In the genomic region with DNA sequence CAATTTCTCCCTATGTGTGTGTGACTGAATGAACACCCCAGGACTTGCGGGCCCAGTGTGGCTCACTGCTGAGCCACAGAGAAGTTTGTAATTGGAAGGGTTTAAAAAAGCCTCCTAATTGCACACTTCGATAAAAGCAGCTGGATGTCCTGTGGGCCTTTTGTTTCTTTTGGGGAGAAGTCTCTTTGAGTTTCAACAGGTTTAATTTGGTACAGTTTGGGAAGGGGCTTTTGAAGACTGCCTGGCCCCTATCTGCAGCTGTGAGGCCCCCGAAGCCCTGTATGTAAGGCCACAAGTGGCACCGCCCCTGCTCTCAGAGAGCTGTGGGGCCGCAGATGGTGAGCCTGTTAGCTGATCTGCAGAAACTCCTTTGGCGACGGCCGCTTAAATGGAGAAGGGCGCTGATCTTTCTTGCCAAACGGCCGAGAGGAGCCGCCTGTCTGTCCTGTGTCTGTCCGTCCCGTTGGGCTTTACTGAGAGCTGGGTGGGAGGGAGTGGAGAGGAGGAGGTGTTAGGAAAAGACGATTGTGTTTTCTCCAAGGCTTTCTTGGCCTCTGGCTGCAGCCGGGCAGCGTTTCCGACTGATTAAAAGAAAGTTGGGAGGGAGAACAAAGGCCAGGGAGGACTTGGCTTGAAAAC, we compare ENCODE assay signal across 9 cellular contexts. TPM values are rescaled to one million over a fixed set of nuclear protein-coding genes. Genes with fewer than 3 reads are reported as not detected.
DNase-seq lines count a peak whose midpoint lies in the region; ATAC-seq and TF ChIP-seq lines count a peak whose summit lies in the region.
"Had no signal": no experiment of that assay in that cellular context is flagged by ENCODE, and none has a peak within 500 bp of the region (broad histone marks: within the 10 kb centered on the region; RNA-seq: fewer than 3 reads in every experiment).

No MANE protein-coding gene starts in this region.

- H2AFZ ChIP-seq in smooth muscle cell (ENCODE audit: low read depth), result peak overlapping the region; percentile 90

- H4K20me1 ChIP-seq in smooth muscle cell (ENCODE audit: low read depth), result no peaks in the 10 kb centered on the region

- H3F3A ChIP-seq in smooth muscle cell (ENCODE audit: low read depth), result peaks cover 36% of the 10 kb centered on the region

- H3K27me3 ChIP-seq in HUES48 (ENCODE audit: control insufficient read depth, insufficient read depth, low read length), result no peaks in the 10 kb centered on the region
- no peaks in the 10 kb centered on the region for H3K27me3 ChIP-seq in iPS-15b (ENCODE audit: control insufficient read depth, insufficient read depth, low read length)
- no peaks in the 10 kb centered on the region for H3K27me3 ChIP-seq in smooth muscle cell (ENCODE audit: low read depth)

- peak overlapping the region; percentile 99 for H3K4me2 ChIP-seq in smooth muscle cell

- peak overlapping the region; percentile 80 for H3K4me3 ChIP-seq in HUES48 (ENCODE audit: low read depth, low read length)
- H3K4me3 ChIP-seq in iPS-15b (ENCODE audit: low read depth, low read length), result peak overlapping the region; percentile 75
- peak overlapping the region; percentile 67 for H3K4me3 ChIP-seq in smooth muscle cell

- H3K36me3 ChIP-seq in HUES48 (ENCODE audit: control insufficient read depth, insufficient read depth, low read length) (no peaks in the 10 kb centered on the region), iPS-15b (ENCODE audit: control insufficient read depth, insufficient read depth, low read length) (no peaks in the 10 kb centered on the region), smooth muscle cell (ENCODE audit: low read depth) (no peaks in the 10 kb centered on the region)

- H3K9me3 ChIP-seq in HUES48 (ENCODE audit: control insufficient read depth, insufficient read depth, low read length) (no peaks in the 10 kb centered on the region), iPS-15b (ENCODE audit: control insufficient read depth, insufficient read depth, low read length) (no peaks in the 10 kb centered on the region), smooth muscle cell (replicated peaks; ENCODE audit: low read depth) (no peaks in the 10 kb centered on the region)

- ATAC-seq in HG03342 (IDR thresholded peaks at IDR 0.05; ENCODE audit: unreplicated experiment), result no peak
- ATAC-seq in GM21723 (IDR thresholded peaks at IDR 0.05; ENCODE audit: unreplicated experiment), result no peak
- no peak for ATAC-seq in GM18502 (IDR thresholded peaks at IDR 0.05; ENCODE audit: poor library complexity, unreplicated experiment)

- H3K9ac ChIP-seq in HUES48 (ENCODE audit: low read depth, low read length) (peak overlapping the region; percentile 58), iPS-15b (ENCODE audit: low read depth, low read length) (peak overlapping the region; percentile 79), smooth muscle cell (ENCODE audit: low read depth) (peak overlapping the region; percentile 52)

- 2% methylated on average over 18 of the region's 18 CpGs for WGBS in smooth muscle cell (ENCODE audit: low lambda C conversion rate)

- H3K4me1 Mint-ChIP-seq in brain, result peaks cover 63% of the 10 kb centered on the region
- H3K4me1 Mint-ChIP-seq: activated naive CD4-positive, alpha-beta T cell treated with anti-CD3 and anti-CD28 coated beads, Interleukin-2, amount 50 U/mL, for 24 hours had no signal

- peaks cover 4% of the 10 kb centered on the region for H3K36me3 Mint-ChIP-seq in brain
- H3K36me3 Mint-ChIP-seq: activated naive CD4-positive, alpha-beta T cell treated with anti-CD3 and anti-CD28 coated beads, Interleukin-2, amount 50 U/mL, for 24 hours had no signal

- TF ChIP-seq CTCF in brain (conservative IDR thresholded peaks at IDR 0.05), result no peak
- no peak for TF ChIP-seq CTCF in smooth muscle cell (IDR thresholded peaks at IDR 0.05; ENCODE audit: borderline replicate concordance, insufficient read depth, poor library complexity, severe bottlenecking)

- H3K27ac ChIP-seq in HUES48 (ENCODE audit: low read depth, low read length) (peak overlapping the region; percentile 88), smooth muscle cell (ENCODE audit: low read depth) (peak overlapping the region; percentile 77)

- H3K9me3 Mint-ChIP-seq in brain, result peaks cover 0 to 5% (median 0%) of the 10 kb centered on the region in 5 experiments
- H3K9me3 Mint-ChIP-seq: activated naive CD4-positive, alpha-beta T cell treated with anti-CD3 and anti-CD28 coated beads, Interleukin-2, amount 50 U/mL, for 24 hours had no signal

- H3K4me3 Mint-ChIP-seq in brain, result peak overlapping the region; percentile 86 to 94 (median 88)
- H3K4me3 Mint-ChIP-seq: activated naive CD4-positive, alpha-beta T cell treated with anti-CD3 and anti-CD28 coated beads, Interleukin-2, amount 50 U/mL, for 24 hours had no signal

- H3K79me2 ChIP-seq in smooth muscle cell (ENCODE audit: low read depth), result peaks cover 60% of the 10 kb centered on the region

- H3K4me1 ChIP-seq in HUES48 (ENCODE audit: control insufficient read depth, insufficient read depth, low read length) (peaks cover 28% of the 10 kb centered on the region), iPS-15b (ENCODE audit: control insufficient read depth, insufficient read depth, low read length) (peaks cover 4% of the 10 kb centered on the region), smooth muscle cell (ENCODE audit: low read depth) (peaks cover 32% of the 10 kb centered on the region)

- H3K27ac Mint-ChIP-seq in brain, result peak overlapping the region; percentile 98 to 100 (median 99)
- H3K27ac Mint-ChIP-seq: activated naive CD4-positive, alpha-beta T cell treated with anti-CD3 and anti-CD28 coated beads, Interleukin-2, amount 50 U/mL, for 24 hours had no signal

- peaks cover 10% of the 10 kb centered on the region for H3K27me3 Mint-ChIP-seq in brain

- DNase-seq in smooth muscle cell (lab: John Stamatoyannopoulos, UW; ENCODE audit: unreplicated experiment), result no peak
- DNase-seq in activated CD4-positive, alpha-beta T cell treated with anti-CD3 and anti-CD28 coated beads, Interleukin-2, amount 50 U/mL, for 1 hour, result no peak

RNA-seq across cellular contexts. Expression of a gene that starts 2.1 kb away (rescaled TPM):
- 135 TPM for polyA plus RNA-seq in brain (ENCODE audit: insufficient read depth, low read depth, low replicate concordance)
- total RNA-seq in smooth muscle cell, result 86.4 and 90.9 TPM in 2 replicates
- 288 and 296 TPM in 2 replicates for polyA plus RNA-seq in smooth muscle cell
